Comparison of ENCODE assay signal across 1 cellular context in genomic region chr6:2999621-3000455, GRCh38.
A peak's percentile ranks its signal among the peaks of the same experiment; 100 is the strongest.
TF ChIP-seq lines count a peak whose summit lies in the region.

Gene NQO2, plus strand, starts transcription at chr6:2999894. Its CDS starts 6,659 bp downstream, at chr6:3006553.

TF ChIP-seq in HepG2, 621 proteins besides CTCF, POLR2A, EP300 and RAD21 (continued from another document and continues in another):
- TF ChIP-seq HNF1B (CRISPR knock-in tag; IDR thresholded peaks at IDR 0.05), result peak; percentile 8; the same call in 1 of the 2 replicates
- no peak for TF ChIP-seq TRIM24 (CRISPR knock-in tag; IDR thresholded peaks at IDR 0.05)
- TF ChIP-seq E2F5 (CRISPR knock-in tag; conservative IDR thresholded peaks at IDR 0.05), result peak; percentile 62; the same call in 1 of the 2 replicates
- peak; percentile 89 for TF ChIP-seq SP4 (CRISPR knock-in tag; IDR thresholded peaks at IDR 0.05)
- 0 out of 4 replicates have a peak, but pooled peaks of 1 of the 2 experiments have one; percentile 52 for TF ChIP-seq ATF4 (CRISPR knock-in tag; IDR thresholded peaks at IDR 0.05)
- TF ChIP-seq SNAPC5 (CRISPR knock-in tag; IDR thresholded peaks at IDR 0.05; ENCODE audit: borderline replicate concordance), result no peak
- TF ChIP-seq ZNF484 (CRISPR knock-in tag; IDR thresholded peaks at IDR 0.05; ENCODE audit: borderline replicate concordance, low read depth), result 0 out of 2 replicates have a peak, but pooled peaks have one; percentile 39
- peak; percentile 46; the same call in 1 of the 2 replicates for TF ChIP-seq FOXK1 (CRISPR knock-in tag; IDR thresholded peaks at IDR 0.05; ENCODE audit: borderline replicate concordance, low read depth)
- TF ChIP-seq ZBTB40 (IDR thresholded peaks at IDR 0.05), result no peak
- TF ChIP-seq ZBTB40 (CRISPR knock-in tag; IDR thresholded peaks at IDR 0.05), result peak; percentile 42; the same call in 1 of the 2 replicates
- 0 out of 2 replicates have a peak, but pooled peaks have one; percentile 25 for TF ChIP-seq ZC3H13 (CRISPR knock-in tag; IDR thresholded peaks at IDR 0.05)
- TF ChIP-seq SP5 (CRISPR knock-in tag; IDR thresholded peaks at IDR 0.05; ENCODE audit: borderline replicate concordance, low read depth), result 0 out of 2 replicates have a peak, but pooled peaks have one; percentile 6
- peak; percentile 87 for TF ChIP-seq HNRNPLL (IDR thresholded peaks at IDR 0.05; ENCODE audit: low read depth, low read length, poor library complexity, severe bottlenecking)
- TF ChIP-seq ZFY (CRISPR knock-in tag; IDR thresholded peaks at IDR 0.05), result peak; percentile 92
- TF ChIP-seq SAFB2 (CRISPR knock-in tag; IDR thresholded peaks at IDR 0.05; ENCODE audit: borderline replicate concordance, low read depth), result 0 out of 2 replicates have a peak, but pooled peaks have one; percentile 51
- TF ChIP-seq ZNF280B (CRISPR knock-in tag; IDR thresholded peaks at IDR 0.05; ENCODE audit: borderline replicate concordance), result peak; percentile 81
- peak; percentile 73; the same call in 1 of the 2 replicates for TF ChIP-seq ZNF776 (CRISPR knock-in tag; IDR thresholded peaks at IDR 0.05)
- TF ChIP-seq ZFP82 (CRISPR knock-in tag; IDR thresholded peaks at IDR 0.05; ENCODE audit: borderline replicate concordance), result peak; percentile 97
- TF ChIP-seq MYNN (CRISPR knock-in tag; IDR thresholded peaks at IDR 0.05; ENCODE audit: low read depth), result peak; percentile 39; the same call in 1 of the 2 replicates
- peak; percentile 70 for TF ChIP-seq SAP130 (CRISPR knock-in tag; IDR thresholded peaks at IDR 0.05; ENCODE audit: low read depth)
- TF ChIP-seq ZNF761 (CRISPR knock-in tag; conservative IDR thresholded peaks at IDR 0.05), result peak; percentile 6; the same call in 1 of the 2 replicates
- TF ChIP-seq ZNF589 (CRISPR knock-in tag; conservative IDR thresholded peaks at IDR 0.05), result 0 out of 2 replicates have a peak, but pooled peaks have one; percentile 13
- TF ChIP-seq TARDBP (CRISPR knock-in tag; IDR thresholded peaks at IDR 0.05), result 0 out of 2 replicates have a peak, but pooled peaks have one; percentile 16
- peak; percentile 97 for TF ChIP-seq POLR2G (IDR thresholded peaks at IDR 0.05; ENCODE audit: low read depth, low read length)
- peak; percentile 60; the same call in 1 of the 2 replicates for TF ChIP-seq ERF (CRISPR knock-in tag; IDR thresholded peaks at IDR 0.05)
- TF ChIP-seq REL (CRISPR knock-in tag; conservative IDR thresholded peaks at IDR 0.05), result 0 out of 2 replicates have a peak, but pooled peaks have one; percentile 59
- 0 out of 2 replicates have a peak, but pooled peaks have one; percentile 78 for TF ChIP-seq ZNF530 (CRISPR knock-in tag; IDR thresholded peaks at IDR 0.05; ENCODE audit: low read depth)
- TF ChIP-seq TCF12 (IDR thresholded peaks at IDR 0.05), result no peak
- 0 out of 2 replicates have a peak, but pooled peaks have one; percentile 32 for TF ChIP-seq TCF12 (CRISPR knock-in tag; IDR thresholded peaks at IDR 0.05)
- TF ChIP-seq MLX (CRISPR knock-in tag; IDR thresholded peaks at IDR 0.05), result no peak
- TF ChIP-seq HMG20A (CRISPR knock-in tag; IDR thresholded peaks at IDR 0.05; ENCODE audit: borderline replicate concordance), result no peak
- no peak; the same call in 1 of the 2 replicates for TF ChIP-seq ZBTB43 (CRISPR knock-in tag; conservative IDR thresholded peaks at IDR 0.05)
- TF ChIP-seq ARNT2 (CRISPR knock-in tag; IDR thresholded peaks at IDR 0.05; ENCODE audit: low read depth), result peak; percentile 52; the same call in 1 of the 2 replicates
- 0 out of 2 replicates have a peak, but pooled peaks have one; percentile 18 for TF ChIP-seq DNMT3B (CRISPR knock-in tag; conservative IDR thresholded peaks at IDR 0.05)
- TF ChIP-seq KLF16 (CRISPR knock-in tag; IDR thresholded peaks at IDR 0.05), result peak in 1 of 2 experiments; percentile 15; a peak in 1 of 4 replicates
- no peak for TF ChIP-seq TEAD2 (CRISPR knock-in tag; IDR thresholded peaks at IDR 0.05)
- TF ChIP-seq SNAI1 (CRISPR knock-in tag; IDR thresholded peaks at IDR 0.05; ENCODE audit: borderline replicate concordance), result peak; percentile 65; the same call in 1 of the 2 replicates
- TF ChIP-seq KDM2A (CRISPR knock-in tag; IDR thresholded peaks at IDR 0.05; ENCODE audit: borderline replicate concordance, low read depth), result peak; percentile 53; the same call in 1 of the 2 replicates
- TF ChIP-seq ZGPAT (CRISPR knock-in tag; IDR thresholded peaks at IDR 0.05), result peak; percentile 12
- peak; percentile 54 for TF ChIP-seq CBX1 (IDR thresholded peaks at IDR 0.05; ENCODE audit: low read depth)
- peak; percentile 56 for TF ChIP-seq ZNF33B (CRISPR knock-in tag; IDR thresholded peaks at IDR 0.05)
- peak; percentile 35; the same call in 1 of the 2 replicates for TF ChIP-seq ELF1 (CRISPR knock-in tag; IDR thresholded peaks at IDR 0.05)
- TF ChIP-seq MIXL1 (CRISPR knock-in tag; IDR thresholded peaks at IDR 0.05), result 0 out of 2 replicates have a peak, but pooled peaks have one; percentile 17
